ENCODE assay signal across 13 cellular contexts in the genomic region with DNA sequence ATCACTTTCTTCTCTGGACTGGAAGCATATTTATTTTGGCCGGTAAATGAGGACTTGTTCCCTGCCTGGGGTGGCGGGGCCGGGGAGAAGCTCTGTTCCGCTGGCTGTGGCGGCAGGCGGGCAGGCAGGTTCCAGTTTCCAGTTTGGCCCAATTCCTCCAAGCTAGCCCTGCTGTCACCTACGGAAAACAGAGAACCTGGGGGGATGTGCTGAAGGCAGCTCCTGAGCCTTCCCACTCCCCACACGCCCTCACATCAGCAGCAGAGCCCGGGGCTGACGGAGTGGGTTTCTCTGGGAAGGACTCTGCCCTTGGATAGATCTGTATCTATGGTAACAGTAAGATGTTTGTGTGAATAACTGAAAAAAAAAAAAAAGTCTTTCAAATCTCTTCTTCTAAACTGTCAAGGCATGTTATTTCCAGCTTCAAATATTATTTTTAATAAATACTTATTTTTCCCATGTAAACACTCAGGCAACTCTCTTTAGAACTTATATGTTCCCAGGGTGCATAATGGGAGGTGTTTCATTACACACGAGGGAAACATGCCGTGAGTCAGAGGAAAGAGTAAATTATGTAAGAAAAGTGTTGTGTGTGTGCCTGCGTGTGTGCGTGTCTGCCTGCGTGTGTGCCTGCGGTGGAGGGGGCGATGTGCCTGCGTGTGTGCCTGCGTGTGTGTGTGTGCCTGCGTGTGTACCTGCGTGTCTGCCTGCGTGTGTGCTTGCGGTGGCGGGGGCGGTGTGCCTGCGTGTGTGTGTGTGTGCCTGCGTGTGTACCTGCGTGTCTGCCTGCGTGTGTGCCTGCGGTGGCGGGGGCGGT.
DNase-seq lines count a peak whose midpoint lies in the region; ATAC-seq, FAIRE-seq and TF ChIP-seq lines count a peak whose summit lies in the region.
"Had no signal": no experiment of that assay in that cellular context is flagged by ENCODE, and none has a peak within 500 bp of the region (broad histone marks: within the 10 kb centered on the region; RNA-seq: fewer than 3 reads in every experiment).

No MANE protein-coding gene starts in this region.

- no peak for TF ChIP-seq CTCF in breast epithelium (IDR thresholded peaks at IDR 0.05)
- no peak for TF ChIP-seq CTCF in kidney epithelial cell (IDR thresholded peaks at IDR 0.05; ENCODE audit: insufficient read depth, low read length, poor library complexity, severe bottlenecking)

- H3K4me3 ChIP-seq in breast epithelium (peak overlapping the region; percentile 15 to 54 (median 38)), kidney epithelial cell (ENCODE audit: low read depth, low read length) (peak overlapping the region; percentile 23)
- H3K4me3 ChIP-seq: transverse colon had no signal

- no peaks in the 10 kb centered on the region for H3K36me3 Mint-ChIP-seq in activated T-helper 1 cell treated with anti-CD3 and anti-CD28 coated beads, Interleukin-12 subunit alpha, Interleukin-12 subunit beta, Interleukin-2, Interleukin-4 antibody, amounts not matched to agents 30 ng/mL and 10 ng/mL and 1 ng/mL, durations not matched to agents 14 hours and 24 hours and 36 hours (ENCODE audit: low read depth)
- no peaks in the 10 kb centered on the region for H3K36me3 Mint-ChIP-seq in activated CD4-positive, alpha-beta T cell treated with anti-CD3 and anti-CD28 coated beads, Interleukin-2, amount 10 ng/mL, durations not matched to agents 7 days and 5 days (ENCODE audit: low read depth)

- H3K27me3 Mint-ChIP-seq in activated T-helper 1 cell treated with anti-CD3 and anti-CD28 coated beads, Interleukin-12 subunit alpha, Interleukin-12 subunit beta, Interleukin-2, Interleukin-4 antibody, amounts not matched to agents 30 ng/mL and 10 ng/mL and 1 ng/mL, durations not matched to agents 14 hours and 24 hours and 36 hours (ENCODE audit: insufficient read depth), result peaks cover 3% of the 10 kb centered on the region
- no peaks in the 10 kb centered on the region for H3K27me3 Mint-ChIP-seq in activated CD4-positive, alpha-beta T cell treated with anti-CD3 and anti-CD28 coated beads, Interleukin-2, amount 10 ng/mL, durations not matched to agents 7 days and 5 days

- no peak for ATAC-seq in HG03432 (IDR thresholded peaks at IDR 0.05; ENCODE audit: unreplicated experiment)

- no peaks in the 10 kb centered on the region for H3K4me1 Mint-ChIP-seq in activated T-helper 1 cell treated with anti-CD3 and anti-CD28 coated beads, Interleukin-12 subunit alpha, Interleukin-12 subunit beta, Interleukin-2, Interleukin-4 antibody, amounts not matched to agents 30 ng/mL and 10 ng/mL and 1 ng/mL, durations not matched to agents 14 hours and 24 hours and 36 hours (ENCODE audit: low read depth)
- no peaks in the 10 kb centered on the region for H3K4me1 Mint-ChIP-seq in activated CD4-positive, alpha-beta T cell treated with anti-CD3 and anti-CD28 coated beads, Interleukin-2, amount 10 ng/mL, durations not matched to agents 7 days and 5 days
- H3K4me1 Mint-ChIP-seq: activated B cell treated with CpG ODN at 0.5 μM for 24 hours had no signal

- DNase-seq in HTR-8/SVneo (ENCODE audit: insufficient read length, low spot score) (no peak), breast epithelium (ENCODE audit: low spot score in 2 of 2) (no peak), kidney epithelial cell (ENCODE audit: low read depth) (no peak), stromal cell of bone marrow (ENCODE audit: low read depth) (peak; percentile 29)
- no peak for DNase-seq in activated T-helper 1 cell treated with anti-CD3 and anti-CD28 coated beads, Interleukin-12 subunit alpha, Interleukin-12 subunit beta, Interleukin-2, Interleukin-4 antibody, amounts not matched to agents 30 ng/mL and 10 ng/mL and 1 ng/mL, durations not matched to agents 14 hours and 24 hours and 36 hours (ENCODE audit: low spot score)
- no peak for DNase-seq in activated CD4-positive, alpha-beta T cell treated with anti-CD3 and anti-CD28 coated beads, Interleukin-2, amount 50 U/mL, for 4 hours
- no peak for DNase-seq in activated CD4-positive, alpha-beta T cell treated with anti-CD3 and anti-CD28 coated beads, Interleukin-2, amount 10 ng/mL, durations not matched to agents 7 days and 5 days
- DNase-seq: activated B cell treated with CpG ODN at 0.5 μM for 24 hours, DMS79, NCI-H446, transverse colon had no signal

- no peaks in the 10 kb centered on the region for H3K36me3 ChIP-seq in breast epithelium
- no peaks in the 10 kb centered on the region for H3K36me3 ChIP-seq in kidney epithelial cell (ENCODE audit: control insufficient read depth, insufficient read depth, low read length)
- H3K36me3 ChIP-seq: neutrophil, transverse colon had no signal

- no peak overlapping the region for H3K4me3 Mint-ChIP-seq in activated T-helper 1 cell treated with anti-CD3 and anti-CD28 coated beads, Interleukin-12 subunit alpha, Interleukin-12 subunit beta, Interleukin-2, Interleukin-4 antibody, amounts not matched to agents 30 ng/mL and 10 ng/mL and 1 ng/mL, durations not matched to agents 14 hours and 24 hours and 36 hours
- no peak overlapping the region for H3K4me3 Mint-ChIP-seq in activated CD4-positive, alpha-beta T cell treated with anti-CD3 and anti-CD28 coated beads, Interleukin-2, amount 10 ng/mL, durations not matched to agents 7 days and 5 days
- H3K4me3 Mint-ChIP-seq: activated B cell treated with CpG ODN at 0.5 μM for 24 hours had no signal

- intact Hi-C loops in breast epithelium (cut with DNase I; ENCODE audit: low total_unique reads), result no loop called here
- intact Hi-C loops in activated T-helper 1 cell treated with anti-CD3 and anti-CD28 coated beads, Interleukin-12 subunit alpha, Interleukin-12 subunit beta, Interleukin-2, Interleukin-4 antibody, amounts not matched to agents 30 ng/mL and 10 ng/mL and 1 ng/mL, durations not matched to agents 14 hours and 24 hours and 36 hours (cut with micrococcal nuclease), result no loop called here

- no peaks in the 10 kb centered on the region for H3K4me1 ChIP-seq in breast epithelium
- H3K4me1 ChIP-seq: transverse colon had no signal

- POLR2A ChIA-PET in activated CD4-positive, alpha-beta T cell treated with anti-CD3 and anti-CD28 coated beads, Interleukin-2, amount 10 ng/mL, durations not matched to agents 7 days and 5 days (lab: Charles Lee), result no interaction called here

- no peaks in the 10 kb centered on the region for H3K9me3 ChIP-seq in breast epithelium
- H3K9me3 ChIP-seq: neutrophil, transverse colon had no signal

- H3K27me3 ChIP-seq in breast epithelium (no peaks in the 10 kb centered on the region), kidney epithelial cell (ENCODE audit: control insufficient read depth, insufficient read depth, low read length) (no peaks in the 10 kb centered on the region)
- H3K27me3 ChIP-seq: neutrophil, transverse colon had no signal

- FAIRE-seq in HTR-8/SVneo (lab: Jason Lieb, UNC), result peak; percentile 28

- H3K27ac ChIP-seq in breast epithelium, result peak overlapping the region in 1 of 2 donors; percentile 36
- H3K27ac ChIP-seq: neutrophil, transverse colon had no signal

- H3K9me3 Mint-ChIP-seq in activated T-helper 1 cell treated with anti-CD3 and anti-CD28 coated beads, Interleukin-12 subunit alpha, Interleukin-12 subunit beta, Interleukin-2, Interleukin-4 antibody, amounts not matched to agents 30 ng/mL and 10 ng/mL and 1 ng/mL, durations not matched to agents 14 hours and 24 hours and 36 hours, result no peaks in the 10 kb centered on the region
- H3K9me3 Mint-ChIP-seq in activated CD4-positive, alpha-beta T cell treated with anti-CD3 and anti-CD28 coated beads, Interleukin-2, amount 10 ng/mL, durations not matched to agents 7 days and 5 days, result no peaks in the 10 kb centered on the region
- H3K9me3 Mint-ChIP-seq: activated B cell treated with CpG ODN at 0.5 μM for 24 hours had no signal

- TF ChIP-seq POLR2A in breast epithelium (IDR thresholded peaks at IDR 0.05), result no peak

- H3K27ac Mint-ChIP-seq in activated T-helper 1 cell treated with anti-CD3 and anti-CD28 coated beads, Interleukin-12 subunit alpha, Interleukin-12 subunit beta, Interleukin-2, Interleukin-4 antibody, amounts not matched to agents 30 ng/mL and 10 ng/mL and 1 ng/mL, durations not matched to agents 14 hours and 24 hours and 36 hours, result no peak overlapping the region
- no peak overlapping the region for H3K27ac Mint-ChIP-seq in activated CD4-positive, alpha-beta T cell treated with anti-CD3 and anti-CD28 coated beads, Interleukin-2, amount 10 ng/mL, durations not matched to agents 7 days and 5 days
- H3K27ac Mint-ChIP-seq: activated B cell treated with CpG ODN at 0.5 μM for 24 hours had no signal

- CTCF ChIA-PET in activated CD4-positive, alpha-beta T cell treated with anti-CD3 and anti-CD28 coated beads, Interleukin-2, amount 10 ng/mL, durations not matched to agents 7 days and 5 days (lab: Charles Lee), result no interaction called here
